Comparison of ENCODE assay signal across 8 cellular contexts in the genomic region with DNA sequence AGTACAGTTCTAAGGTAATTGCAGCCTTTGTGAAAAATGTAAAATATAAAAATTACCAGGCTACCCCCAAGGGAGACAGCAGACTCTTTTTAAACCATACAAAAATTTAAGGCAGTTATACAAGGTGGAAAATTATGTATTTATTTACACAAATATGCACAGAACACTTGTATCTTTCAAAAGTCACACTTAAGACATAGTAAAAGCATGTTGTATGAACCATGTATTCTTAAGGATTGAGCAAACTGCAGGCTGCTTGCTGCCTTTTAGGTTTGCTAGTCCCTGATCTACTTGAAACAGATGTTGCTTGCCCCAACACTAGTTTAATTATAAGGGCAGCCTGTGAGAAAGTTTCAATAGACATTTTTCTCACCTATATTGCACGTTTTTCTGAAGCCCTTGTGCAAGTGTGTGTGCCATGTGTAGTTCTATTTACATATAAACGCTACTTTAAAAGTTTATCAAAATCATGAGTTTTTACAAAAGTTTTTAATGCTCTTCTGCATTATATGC.
DNase-seq lines count a peak whose midpoint lies in the region; ATAC-seq and TF ChIP-seq lines count a peak whose summit lies in the region.

No MANE protein-coding gene starts in this region.

- DNase-seq in AG09309 (ENCODE audit: low read depth) (no peak), HT1080 (ENCODE audit: low read depth) (peak; percentile 5), mesothelial cell of epicardium (ENCODE audit: low spot score in 2 of 2, unreplicated experiment in 2 of 2) (no peak), NCI-H1930 (lab: John Stamatoyannopoulos, UW) (no peak), SW 1271 (lab: John Stamatoyannopoulos, UW) (no peak), HCEC 1CT (no peak)

- ATAC-seq in HG03139 (IDR thresholded peaks at IDR 0.05; ENCODE audit: unreplicated experiment): no peak

- H3K4me3 Mint-ChIP-seq in brain (peak overlapping the region; percentile 88 to 98 (median 92)), mesothelial cell of epicardium (peak overlapping the region; percentile 82)

- TF ChIP-seq CTCF in AG09309 (IDR thresholded peaks at IDR 0.05; ENCODE audit: control insufficient read depth, insufficient read depth, low read depth, low read length, missing control alignments) (no peak), brain (conservative IDR thresholded peaks at IDR 0.05) (no peak), mesothelial cell of epicardium (IDR thresholded peaks at IDR 0.05; ENCODE audit: unreplicated experiment) (no peak)

- H3K9me3 Mint-ChIP-seq in brain: peaks cover 0 to 6% (median 5%) of the 10 kb centered on the region in 5 experiments
- no peaks in the 10 kb centered on the region for H3K9me3 Mint-ChIP-seq in mesothelial cell of epicardium

- H3K4me3 ChIP-seq in AG09309 (ENCODE audit: control insufficient read depth, low read depth, low read length): peak overlapping the region; percentile 61

- H3K27ac Mint-ChIP-seq in brain (peak overlapping the region; percentile 93 to 99 (median 98)), mesothelial cell of epicardium (peak overlapping the region; percentile 95)

- H3K36me3 Mint-ChIP-seq in brain (peaks cover 14% of the 10 kb centered on the region), mesothelial cell of epicardium (no peaks in the 10 kb centered on the region)

- peaks cover 52% of the 10 kb centered on the region for H3K4me1 Mint-ChIP-seq in brain
- H3K4me1 Mint-ChIP-seq in mesothelial cell of epicardium: peaks cover 34% of the 10 kb centered on the region

- peaks cover 19% of the 10 kb centered on the region for H3K27me3 Mint-ChIP-seq in brain
- no peaks in the 10 kb centered on the region for H3K27me3 Mint-ChIP-seq in mesothelial cell of epicardium (ENCODE audit: low read depth)
